ENCODE assay signal across 9 cellular contexts in genomic region chr2:127220102-127220806, GRCh38. TPM values are rescaled to one million over a fixed set of nuclear protein-coding genes. Genes with fewer than 3 reads are reported as not detected.
DNase-seq lines count a peak whose midpoint lies in the region; ATAC-seq and TF ChIP-seq lines count a peak whose summit lies in the region.
"Had no signal": no experiment of that assay in that cellular context is flagged by ENCODE, and none has a peak within 500 bp of the region (broad histone marks: within the 10 kb centered on the region; RNA-seq: fewer than 3 reads in every experiment).

Gene CYP27C1, minus strand, starts transcription at chr2:127220299. Its CDS starts 29 bp downstream, at chr2:127220270.

- peaks cover 46% of the 10 kb centered on the region for H3K79me2 ChIP-seq in PC-9 (ENCODE audit: low read depth)

- peak within 1 kb of the TSS; percentile 30 for H3K27ac Mint-ChIP-seq in Caco-2 (ENCODE audit: unreplicated experiment)
- no peak within 1 kb of the TSS for H3K27ac Mint-ChIP-seq in natural killer cell treated with Interleukin-12 subunit alpha and Interleukin-12 subunit beta and Interleukin-15 and Interleukin-18, amount 100 ng/mL, for 72 hours

- H3K9me3 ChIP-seq in Caco-2 (no peaks in the 10 kb centered on the region), PC-9 (ENCODE audit: insufficient read depth, low read depth) (no peaks in the 10 kb centered on the region)

- H3K27ac ChIP-seq in PC-9: peak within 1 kb of the TSS; percentile 97

- CTCF ChIA-PET in Caco-2 (lab: Charles Lee) (no interaction called here), PC-9 (lab: Charles Lee) (no interaction called here)

- intact Hi-C loops in Caco-2 (cut with micrococcal nuclease; ENCODE audit: unreplicated experiment) (no loop called here), PC-9 (cut with micrococcal nuclease; ENCODE audit: unreplicated experiment) (no loop called here)

- peak within 1 kb of the TSS; percentile 96 for H3K4me2 ChIP-seq in PC-9

- no peaks in the 10 kb centered on the region for H4K20me1 ChIP-seq in PC-9 (ENCODE audit: insufficient read depth)

- H3K27me3 Mint-ChIP-seq in Caco-2 (ENCODE audit: insufficient read depth, unreplicated experiment): peaks cover 9% of the 10 kb centered on the region
- peaks cover 49 to 62% of the 10 kb centered on the region in 2 donors for H3K27me3 Mint-ChIP-seq in natural killer cell treated with Interleukin-12 subunit alpha and Interleukin-12 subunit beta and Interleukin-15 and Interleukin-18, amount 100 ng/mL, for 72 hours

- peaks cover 3% of the 10 kb centered on the region for H3K4me1 Mint-ChIP-seq in Caco-2 (ENCODE audit: low read depth, unreplicated experiment)
- H3K4me1 Mint-ChIP-seq in natural killer cell treated with Interleukin-12 subunit alpha and Interleukin-12 subunit beta and Interleukin-15 and Interleukin-18, amount 100 ng/mL, for 72 hours (ENCODE audit: low read depth in 2 of 2): peaks cover 9 to 15% of the 10 kb centered on the region in 2 donors

- H3K4me1 ChIP-seq in Caco-2: peaks cover 4% of the 10 kb centered on the region; the same call in 1 of the 2 replicates
- peaks cover 54% of the 10 kb centered on the region for H3K4me1 ChIP-seq in PC-9 (replicated peaks; ENCODE audit: insufficient read depth)

- H3K27me3 ChIP-seq in Caco-2 (replicated peaks; ENCODE audit: control insufficient read depth, insufficient read depth, low read length): no peaks in the 10 kb centered on the region
- no peaks in the 10 kb centered on the region for H3K27me3 ChIP-seq in PC-9 (ENCODE audit: insufficient read depth, low read depth)

- POLR2A ChIA-PET in Caco-2 (lab: Charles Lee) (no interaction called here), PC-9 (lab: Charles Lee; ENCODE audit: unreplicated experiment) (interaction anchor here (0.6 kb wide), 1 partner anchor 59 kb away, joined by 10 read pairs; no protein-coding TSS in a partner anchor)

- peak in 1 of 2 donors; percentile 47 for ATAC-seq in natural killer cell treated with Interleukin-12 subunit alpha and Interleukin-12 subunit beta and Interleukin-15 and Interleukin-18, amount 100 ng/mL, for 72 hours
- ATAC-seq in HG03108 (IDR thresholded peaks at IDR 0.05; ENCODE audit: unreplicated experiment) (no peak), HG03280 (IDR thresholded peaks at IDR 0.05; ENCODE audit: unreplicated experiment) (no peak)

- H3K36me3 Mint-ChIP-seq in Caco-2 (ENCODE audit: insufficient read depth, unreplicated experiment): peaks cover 6% of the 10 kb centered on the region
- peaks cover 14% of the 10 kb centered on the region for H3K36me3 Mint-ChIP-seq in natural killer cell treated with Interleukin-12 subunit alpha and Interleukin-12 subunit beta and Interleukin-15 and Interleukin-18, amount 100 ng/mL, for 72 hours

- peaks cover 64% of the 10 kb centered on the region for H3F3A ChIP-seq in PC-9 (ENCODE audit: insufficient read depth, low read depth)

- H3K9me2 ChIP-seq in PC-9 (ENCODE audit: insufficient read depth): no peaks in the 10 kb centered on the region

- TF ChIP-seq CTCF in Caco-2 (IDR thresholded peaks at IDR 0.05; ENCODE audit: insufficient read depth in 1 of 2, low read depth in 1 of 2, low read length in 1 of 2, severe bottlenecking in 1 of 2, unreplicated experiment in 1 of 2) (no peak), PC-9 (conservative IDR thresholded peaks at IDR 0.05) (no peak), epithelial cell of esophagus (IDR thresholded peaks at IDR 0.05; ENCODE audit: insufficient read depth, low read depth, low read length, missing control alignments) (no peak)

- H3K36me3 ChIP-seq in Caco-2 (ENCODE audit: control insufficient read depth, insufficient read depth, low read length) (no peaks in the 10 kb centered on the region), PC-9 (ENCODE audit: low read depth) (peaks cover 7% of the 10 kb centered on the region; the same call in 1 of the 2 replicates)

- DNase-seq in Caco-2 (peak in 1 of 2 experiments; percentile 28), PC-9 (peak; percentile 31 to 36), epithelial cell of esophagus (ENCODE audit: low read depth) (no peak), epidermal melanocyte (ENCODE audit: insufficient read length, low spot score) (no peak), GM19238 (ENCODE audit: insufficient read length, low spot score) (no peak)
- DNase-seq in natural killer cell treated with Interleukin-12 subunit alpha and Interleukin-12 subunit beta and Interleukin-15 and Interleukin-18, amount 100 ng/mL, for 72 hours (ENCODE audit: low spot score): no peak

- H3K9me3 Mint-ChIP-seq in Caco-2 (ENCODE audit: unreplicated experiment): no peaks in the 10 kb centered on the region
- no peaks in the 10 kb centered on the region for H3K9me3 Mint-ChIP-seq in natural killer cell treated with Interleukin-12 subunit alpha and Interleukin-12 subunit beta and Interleukin-15 and Interleukin-18, amount 100 ng/mL, for 72 hours

- peak within 1 kb of the TSS; percentile 80 for H3K4me3 Mint-ChIP-seq in Caco-2 (ENCODE audit: unreplicated experiment)
- peak within 1 kb of the TSS; percentile 60 for H3K4me3 Mint-ChIP-seq in natural killer cell treated with Interleukin-12 subunit alpha and Interleukin-12 subunit beta and Interleukin-15 and Interleukin-18, amount 100 ng/mL, for 72 hours

- H2AFZ ChIP-seq in PC-9: peak within 1 kb of the TSS; percentile 82

- BruUV-seq in Caco-2 (replicated peaks; lab: Mats Ljungman, UMichigan) (no TSS peak), PC-9 (replicated peaks; lab: Mats Ljungman, UMichigan) (no TSS peak)

- H3K4me3 ChIP-seq in Caco-2 (ENCODE audit: low read depth, low read length) (peak within 1 kb of the TSS; percentile 39), PC-9 (peak within 1 kb of the TSS; percentile 79), epithelial cell of esophagus (ENCODE audit: low read length) (peak within 1 kb of the TSS; percentile 64)

RNA-seq across cellular contexts. Expression of gene CYP27C1, which starts in this region (rescaled TPM):
- 0.11 TPM in 1 of 2 replicates, not detected in the other for total RNA-seq in Caco-2 (2022)
- total RNA-seq in PC-9 (2021): 0.94 and 1.6 TPM in 2 replicates
- total RNA-seq in natural killer cell treated with Interleukin-12 subunit alpha and Interleukin-12 subunit beta and Interleukin-15 and Interleukin-18, amount 100 ng/mL, for 72 hours: not detected
- total RNA-seq: lung microvascular endothelial cell had no signal

Comparison
In these comparisons a context has a peak if more than half of its experiments do, and no peak if none do; other contexts are left out.
1. DNase-seq: peak in PC-9 (2 of 2); none in epithelial cell of esophagus (single experiment), natural killer cell treated with Interleukin-12 subunit alpha and Interleukin-12 subunit beta and Interleukin-15 and Interleukin-18, amount 100 ng/mL, for 72 hours (single experiment), epidermal melanocyte (single experiment) and GM19238 (single experiment).
2. Peak in every context shown above with its lines, with median percentiles within 50 percentile points of each other: H3K4me3 ChIP-seq.